ENCODE assay signal across 14 cellular contexts in genomic region chr4:47532658-47533057, GRCh38. TPM values are rescaled to one million over a fixed set of nuclear protein-coding genes. Genes with fewer than 3 reads are reported as not detected.
A peak's percentile ranks its signal among the peaks of the same experiment; 100 is the strongest.
DNase-seq lines count a peak whose midpoint lies in the region; ATAC-seq, FAIRE-seq and TF ChIP-seq lines count a peak whose summit lies in the region.
"Had no signal": no experiment of that assay in that cellular context is flagged by ENCODE, and none has a peak within 500 bp of the region (broad histone marks: within the 10 kb centered on the region; RNA-seq: fewer than 3 reads in every experiment).

No MANE protein-coding gene starts in this region.

- peaks cover 10 to 12% of the 10 kb centered on the region in 2 donors for H3K9me3 Mint-ChIP-seq in stimulated activated naive B cell treated with anti-CD40 and anti-IgM and Interleukin-4, amounts not matched to agents 10 μg/mL and 1 μg/mL and 100 μg/mL, for 72 hours

- H3K27me3 ChIP-seq in BLaER1 (no peaks in the 10 kb centered on the region), ascending aorta (no peaks in the 10 kb centered on the region), lower lobe of right lung (ENCODE audit: low read depth) (no peaks in the 10 kb centered on the region)

- H3K4me1 ChIP-seq in BLaER1, result peaks cover 36% of the 10 kb centered on the region
- peaks cover 8 to 24% of the 10 kb centered on the region in 2 donors for H3K4me1 ChIP-seq in ascending aorta
- peaks cover 23% of the 10 kb centered on the region for H3K4me1 ChIP-seq in lower lobe of right lung

- H3K4me3 ChIP-seq in BLaER1, result no peak overlapping the region
- H3K4me3 ChIP-seq in ascending aorta, result no peak overlapping the region
- no peak overlapping the region for H3K4me3 ChIP-seq in lower lobe of right lung

- H3K4me2 ChIP-seq in BLaER1, result peak overlapping the region; percentile 64
- H3K4me2 ChIP-seq: SK-N-SH had no signal

- TF ChIP-seq CTCF in ascending aorta (IDR thresholded peaks at IDR 0.05) (no peak), lower lobe of right lung (IDR thresholded peaks at IDR 0.05) (no peak)

- intact Hi-C loops in ascending aorta (cut with DNase I) (loop anchor here (2.0 kb wide), 1 partner anchor 70 kb away; the partner anchor contains the start of gene COMMD8), lower lobe of right lung (cut with DNase I) (no loop called here)

- ATAC-seq in lower lobe of right lung (no peak), HG03139 (IDR thresholded peaks at IDR 0.05; ENCODE audit: unreplicated experiment) (no peak)
- ATAC-seq in stimulated activated naive B cell treated with anti-CD40 and anti-IgM and Interleukin-4, amounts not matched to agents 10 μg/mL and 1 μg/mL and 100 μg/mL, for 72 hours (replicated peaks), result no peak

- H3K36me3 Mint-ChIP-seq in stimulated activated naive B cell treated with anti-CD40 and anti-IgM and Interleukin-4, amounts not matched to agents 10 μg/mL and 1 μg/mL and 100 μg/mL, for 72 hours, result peaks cover 65 to 79% of the 10 kb centered on the region in 2 donors

- DNase-seq in GM18507 (ENCODE audit: extremely low spot score, insufficient read length, low read depth) (no peak), ascending aorta (ENCODE audit: low spot score in 2 of 2) (no peak), lower lobe of right lung (no peak), DMS79 (lab: John Stamatoyannopoulos, UW) (no peak)
- no peak for DNase-seq in stimulated activated naive B cell treated with anti-CD40 and anti-IgM and Interleukin-4, amounts not matched to agents 10 μg/mL and 1 μg/mL and 100 μg/mL, for 72 hours
- DNase-seq in stimulated activated CD4-positive, alpha-beta T cell treated with anti-CD3 and anti-CD28 coated beads, Interleukin-4, amount 100 ng/mL, for 24 hours, result no peak
- DNase-seq: amniotic stem cell, GOT3, SK-N-SH, small intestine had no signal

- peak; percentile 5 for FAIRE-seq in GM18507 (lab: Jason Lieb, UNC)

- no peak overlapping the region for H3K4me3 Mint-ChIP-seq in stimulated activated naive B cell treated with anti-CD40 and anti-IgM and Interleukin-4, amounts not matched to agents 10 μg/mL and 1 μg/mL and 100 μg/mL, for 72 hours
- H3K4me3 Mint-ChIP-seq: dendritic cell treated with granulocyte-macrophage colony-stimulating factor and Interleukin-4, amounts not matched to agents 40 ng/mL and 50 ng/mL, for 4 days had no signal

- no peaks in the 10 kb centered on the region for H3K27me3 Mint-ChIP-seq in stimulated activated naive B cell treated with anti-CD40 and anti-IgM and Interleukin-4, amounts not matched to agents 10 μg/mL and 1 μg/mL and 100 μg/mL, for 72 hours
- H3K27me3 Mint-ChIP-seq: dendritic cell treated with granulocyte-macrophage colony-stimulating factor and Interleukin-4, amounts not matched to agents 40 ng/mL and 50 ng/mL, for 4 days had no signal

- no peak overlapping the region for H3K9ac ChIP-seq in BLaER1

- H3K9me3 ChIP-seq in BLaER1 (peaks cover 21% of the 10 kb centered on the region), ascending aorta (peaks cover 4 to 5% of the 10 kb centered on the region in 2 donors), lower lobe of right lung (no peaks in the 10 kb centered on the region)
- H3K9me3 ChIP-seq: SK-N-SH had no signal

- H4K20me1 ChIP-seq in BLaER1, result peaks cover 8% of the 10 kb centered on the region

- no peak overlapping the region for H3K27ac Mint-ChIP-seq in stimulated activated naive B cell treated with anti-CD40 and anti-IgM and Interleukin-4, amounts not matched to agents 10 μg/mL and 1 μg/mL and 100 μg/mL, for 72 hours
- H3K27ac Mint-ChIP-seq: dendritic cell treated with granulocyte-macrophage colony-stimulating factor and Interleukin-4, amounts not matched to agents 40 ng/mL and 50 ng/mL, for 4 days had no signal

- no peak overlapping the region for H3K27ac ChIP-seq in BLaER1
- peak overlapping the region; percentile 70 to 74 for H3K27ac ChIP-seq in ascending aorta
- peak overlapping the region; percentile 38 for H3K27ac ChIP-seq in lower lobe of right lung
- H3K27ac ChIP-seq: VCaP had no signal

- no peaks in the 10 kb centered on the region for H3K36me3 ChIP-seq in BLaER1
- H3K36me3 ChIP-seq in ascending aorta, result peaks cover 4 to 55% of the 10 kb centered on the region in 2 donors
- H3K36me3 ChIP-seq in lower lobe of right lung, result peaks cover 17% of the 10 kb centered on the region

- H3K4me1 Mint-ChIP-seq in stimulated activated naive B cell treated with anti-CD40 and anti-IgM and Interleukin-4, amounts not matched to agents 10 μg/mL and 1 μg/mL and 100 μg/mL, for 72 hours, result peaks cover 41 to 69% of the 10 kb centered on the region in 2 donors

RNA-seq across cellular contexts. Expression of gene ATP10D, which starts 47.6 kb away (rescaled TPM):
- total RNA-seq in ascending aorta, result 22.1 TPM
- 25.2 TPM for total RNA-seq in lower lobe of right lung
